ENCODE assay signal across 8 cellular contexts in genomic region chr1:192807968-192808587, GRCh38. TPM values are rescaled to one million over a fixed set of nuclear protein-coding genes. Genes with fewer than 3 reads are reported as not detected.
A peak's percentile ranks its signal among the peaks of the same experiment; 100 is the strongest.
DNase-seq lines count a peak whose midpoint lies in the region; ATAC-seq lines count a peak whose summit lies in the region.

No MANE protein-coding gene starts in this region.

- H3K36me3 Mint-ChIP-seq in activated CD8-positive, alpha-beta memory T cell treated with anti-CD3 and anti-CD28 coated beads, Interleukin-2, amount 10 ng/mL, durations not matched to agents 7 days and 5 days: peaks cover 13% of the 10 kb centered on the region
- peaks cover 58% of the 10 kb centered on the region for H3K36me3 Mint-ChIP-seq in effector memory CD8-positive, alpha-beta T cell (ENCODE audit: insufficient read depth)

- ATAC-seq in activated CD8-positive, alpha-beta memory T cell treated with anti-CD3 and anti-CD28 coated beads, Interleukin-2, amount 10 ng/mL, durations not matched to agents 7 days and 5 days: no peak
- no peak for ATAC-seq in effector memory CD8-positive, alpha-beta T cell (replicated peaks)

- H3K27ac Mint-ChIP-seq in activated CD8-positive, alpha-beta memory T cell treated with anti-CD3 and anti-CD28 coated beads, Interleukin-2, amount 10 ng/mL, durations not matched to agents 7 days and 5 days: peak overlapping the region; percentile 80
- H3K27ac Mint-ChIP-seq in effector memory CD8-positive, alpha-beta T cell: peak overlapping the region; percentile 98 to 100

- no peak for DNase-seq in activated CD8-positive, alpha-beta memory T cell treated with anti-CD3 and anti-CD28 coated beads, Interleukin-2, amount 10 ng/mL, durations not matched to agents 7 days and 5 days
- DNase-seq in activated CD8-positive, alpha-beta memory T cell treated with anti-CD3 and anti-CD28 coated beads for 24 hours: no peak
- DNase-seq in RPMI7951 (ENCODE audit: low read depth): peak; percentile 52
- peak in 1 of 3 experiments; percentile 3 for DNase-seq in effector memory CD8-positive, alpha-beta T cell
- peak; percentile 35 for DNase-seq in myocyte (ENCODE audit: low read depth)
- no peak for DNase-seq in DMS153 (lab: John Stamatoyannopoulos, UW)
- DNase-seq in HUDEP-2 (lab: John Stamatoyannopoulos, UW; ENCODE audit: unreplicated experiment in 76 of 76): no peak
- DNase-seq in UCSD-AML1 (lab: John Stamatoyannopoulos, UW; ENCODE audit: unreplicated experiment): no peak

- peak overlapping the region; percentile 92 for H3K4me3 Mint-ChIP-seq in activated CD8-positive, alpha-beta memory T cell treated with anti-CD3 and anti-CD28 coated beads, Interleukin-2, amount 10 ng/mL, durations not matched to agents 7 days and 5 days
- peak overlapping the region; percentile 97 to 100 for H3K4me3 Mint-ChIP-seq in effector memory CD8-positive, alpha-beta T cell

- CTCF ChIA-PET in activated CD8-positive, alpha-beta memory T cell treated with anti-CD3 and anti-CD28 coated beads, Interleukin-2, amount 10 ng/mL, durations not matched to agents 7 days and 5 days (lab: Charles Lee): interaction anchor here (0.8 to 4.7 kb wide), 9 partner anchors 54 to 327 kb away, joined by 3 to 34 read pairs (median 5); partner anchors contain the start of genes RO60 and UCHL5

- H3K4me1 Mint-ChIP-seq in activated CD8-positive, alpha-beta memory T cell treated with anti-CD3 and anti-CD28 coated beads, Interleukin-2, amount 10 ng/mL, durations not matched to agents 7 days and 5 days: peaks cover 31% of the 10 kb centered on the region
- H3K4me1 Mint-ChIP-seq in effector memory CD8-positive, alpha-beta T cell (ENCODE audit: low read depth in 2 of 2): peaks cover 28 to 29% of the 10 kb centered on the region in 2 donors

- no peaks in the 10 kb centered on the region for H3K9me3 Mint-ChIP-seq in activated CD8-positive, alpha-beta memory T cell treated with anti-CD3 and anti-CD28 coated beads, Interleukin-2, amount 10 ng/mL, durations not matched to agents 7 days and 5 days (ENCODE audit: low read depth)
- no peaks in the 10 kb centered on the region for H3K9me3 Mint-ChIP-seq in effector memory CD8-positive, alpha-beta T cell

- no peaks in the 10 kb centered on the region for H3K27me3 Mint-ChIP-seq in activated CD8-positive, alpha-beta memory T cell treated with anti-CD3 and anti-CD28 coated beads, Interleukin-2, amount 10 ng/mL, durations not matched to agents 7 days and 5 days
- H3K27me3 Mint-ChIP-seq in effector memory CD8-positive, alpha-beta T cell: no peaks in the 10 kb centered on the region

RNA-seq across cellular contexts. Expression of gene RGS2, which starts 0.8 kb away (rescaled TPM):
- 10 to 100 TPM in 1 of 2 experiments, 1 to 10 TPM in 1; 9.7 to 10.6 TPM for total RNA-seq in activated CD8-positive, alpha-beta memory T cell treated with anti-CD3 and anti-CD28 coated beads, Interleukin-2, amount 10 ng/mL, durations not matched to agents 7 days and 5 days
- total RNA-seq in RPMI7951 (2014; rRNA removed; shearing (Covaris generic)): 24.7 and 26.9 TPM in 2 replicates
- 30.2 and 54.2 TPM in 2 replicates for total RNA-seq in myocyte
- polyA plus RNA-seq in myocyte (2012): 8.4 TPM

Comparison
In these comparisons a context has a peak if more than half of its experiments do, and no peak if none do; other contexts are left out.
1. DNase-seq: peak in RPMI7951 (single experiment) and myocyte (single experiment); none in activated CD8-positive, alpha-beta memory T cell treated with anti-CD3 and anti-CD28 coated beads, Interleukin-2, amount 10 ng/mL, durations not matched to agents 7 days and 5 days (single experiment), activated CD8-positive, alpha-beta memory T cell treated with anti-CD3 and anti-CD28 coated beads for 24 hours (single experiment), DMS153 (single experiment), HUDEP-2 (0 of 76) and UCSD-AML1 (single experiment).